3 cellular contexts compared by ENCODE assay signal in genomic region chr12:51871918-51872688, GRCh38.
TF ChIP-seq lines count a peak whose summit lies in the region.

No MANE protein-coding gene starts in this region.

TF ChIP-seq in GM23338, 12 proteins besides CTCF, POLR2A, EP300 and RAD21:
- TF ChIP-seq EZH2phosphoT487 (IDR thresholded peaks at IDR 0.05; ENCODE audit: unreplicated experiment) (no peak), EZH2 (IDR thresholded peaks at IDR 0.05; ENCODE audit: low read depth, unreplicated experiment) (no peak), ZNF331 (CRISPR knock-in tag; IDR thresholded peaks at IDR 0.05; ENCODE audit: low read depth) (no peak), POLR2AphosphoS5 (IDR thresholded peaks at IDR 0.05; ENCODE audit: low read depth) (no peak)
- TF ChIP-seq, protein P1, sequence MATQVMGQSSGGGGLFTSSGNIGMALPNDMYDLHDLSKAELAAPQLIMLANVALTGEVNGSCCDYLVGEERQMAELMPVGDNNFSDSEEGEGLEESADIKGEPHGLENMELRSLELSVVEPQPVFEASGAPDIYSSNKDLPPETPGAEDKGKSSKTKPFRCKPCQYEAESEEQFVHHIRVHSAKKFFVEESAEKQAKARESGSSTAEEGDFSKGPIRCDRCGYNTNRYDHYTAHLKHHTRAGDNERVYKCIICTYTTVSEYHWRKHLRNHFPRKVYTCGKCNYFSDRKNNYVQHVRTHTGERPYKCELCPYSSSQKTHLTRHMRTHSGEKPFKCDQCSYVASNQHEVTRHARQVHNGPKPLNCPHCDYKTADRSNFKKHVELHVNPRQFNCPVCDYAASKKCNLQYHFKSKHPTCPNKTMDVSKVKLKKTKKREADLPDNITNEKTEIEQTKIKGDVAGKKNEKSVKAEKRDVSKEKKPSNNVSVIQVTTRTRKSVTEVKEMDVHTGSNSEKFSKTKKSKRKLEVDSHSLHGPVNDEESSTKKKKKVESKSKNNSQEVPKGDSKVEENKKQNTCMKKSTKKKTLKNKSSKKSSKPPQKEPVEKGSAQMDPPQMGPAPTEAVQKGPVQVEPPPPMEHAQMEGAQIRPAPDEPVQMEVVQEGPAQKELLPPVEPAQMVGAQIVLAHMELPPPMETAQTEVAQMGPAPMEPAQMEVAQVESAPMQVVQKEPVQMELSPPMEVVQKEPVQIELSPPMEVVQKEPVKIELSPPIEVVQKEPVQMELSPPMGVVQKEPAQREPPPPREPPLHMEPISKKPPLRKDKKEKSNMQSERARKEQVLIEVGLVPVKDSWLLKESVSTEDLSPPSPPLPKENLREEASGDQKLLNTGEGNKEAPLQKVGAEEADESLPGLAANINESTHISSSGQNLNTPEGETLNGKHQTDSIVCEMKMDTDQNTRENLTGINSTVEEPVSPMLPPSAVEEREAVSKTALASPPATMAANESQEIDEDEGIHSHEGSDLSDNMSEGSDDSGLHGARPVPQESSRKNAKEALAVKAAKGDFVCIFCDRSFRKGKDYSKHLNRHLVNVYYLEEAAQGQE (IDR thresholded peaks at IDR 0.05; ENCODE audit: unreplicated experiment) = no peak

TF ChIP-seq in H1, 55 proteins besides CTCF, POLR2A, EP300 and RAD21:
- TF ChIP-seq SIRT6 (IDR thresholded peaks at IDR 0.05; ENCODE audit: low read length) = no peak
- TF ChIP-seq KDM5A (IDR thresholded peaks at IDR 0.05; ENCODE audit: low read length) = no peak
- no peak for TF ChIP-seq MAFK (IDR thresholded peaks at IDR 0.05; ENCODE audit: low read depth, low read length)
- no peak for TF ChIP-seq SP4 (IDR thresholded peaks at IDR 0.05; ENCODE audit: low read length)
- TF ChIP-seq NANOG (IDR thresholded peaks at IDR 0.05; ENCODE audit: insufficient read depth, low read depth, low read length, poor library complexity, severe bottlenecking) = no peak
- TF ChIP-seq TEAD4 (IDR thresholded peaks at IDR 0.05; ENCODE audit: low read depth, low read length) = no peak
- no peak for TF ChIP-seq SIN3A (conservative IDR thresholded peaks at IDR 0.05 in 1 of 2, IDR thresholded peaks at IDR 0.05 in 1 of 2; ENCODE audit: low read depth in 1 of 2, low read length in 2 of 2)
- TF ChIP-seq BCL11A (IDR thresholded peaks at IDR 0.05; ENCODE audit: low read depth in 2 of 2, low read length in 2 of 2) = no peak
- TF ChIP-seq BRCA1 (IDR thresholded peaks at IDR 0.05; ENCODE audit: low read depth, low read length) = no peak
- TF ChIP-seq POU5F1 (IDR thresholded peaks at IDR 0.05; ENCODE audit: low read depth, low read length) = no peak
- TF ChIP-seq, protein P2, sequence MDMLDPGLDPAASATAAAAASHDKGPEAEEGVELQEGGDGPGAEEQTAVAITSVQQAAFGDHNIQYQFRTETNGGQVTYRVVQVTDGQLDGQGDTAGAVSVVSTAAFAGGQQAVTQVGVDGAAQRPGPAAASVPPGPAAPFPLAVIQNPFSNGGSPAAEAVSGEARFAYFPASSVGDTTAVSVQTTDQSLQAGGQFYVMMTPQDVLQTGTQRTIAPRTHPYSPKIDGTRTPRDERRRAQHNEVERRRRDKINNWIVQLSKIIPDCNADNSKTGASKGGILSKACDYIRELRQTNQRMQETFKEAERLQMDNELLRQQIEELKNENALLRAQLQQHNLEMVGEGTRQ (IDR thresholded peaks at IDR 0.05; ENCODE audit: low read length) = no peak
- no peak for TF ChIP-seq KDM4A (IDR thresholded peaks at IDR 0.05; ENCODE audit: low read depth, low read length, severe bottlenecking)
TF ChIP-seq in H1: peak in this region for 0.

TF ChIP-seq in WTC11, 78 proteins besides CTCF, POLR2A, EP300 and RAD21:
- TF ChIP-seq OVOL2 (CRISPR knock-in tag; IDR thresholded peaks at IDR 0.05; ENCODE audit: borderline replicate concordance) (no peak), ERG (CRISPR knock-in tag; IDR thresholded peaks at IDR 0.05) (no peak)
TF ChIP-seq in WTC11: peak in this region for 0.
